In the genomic region with DNA sequence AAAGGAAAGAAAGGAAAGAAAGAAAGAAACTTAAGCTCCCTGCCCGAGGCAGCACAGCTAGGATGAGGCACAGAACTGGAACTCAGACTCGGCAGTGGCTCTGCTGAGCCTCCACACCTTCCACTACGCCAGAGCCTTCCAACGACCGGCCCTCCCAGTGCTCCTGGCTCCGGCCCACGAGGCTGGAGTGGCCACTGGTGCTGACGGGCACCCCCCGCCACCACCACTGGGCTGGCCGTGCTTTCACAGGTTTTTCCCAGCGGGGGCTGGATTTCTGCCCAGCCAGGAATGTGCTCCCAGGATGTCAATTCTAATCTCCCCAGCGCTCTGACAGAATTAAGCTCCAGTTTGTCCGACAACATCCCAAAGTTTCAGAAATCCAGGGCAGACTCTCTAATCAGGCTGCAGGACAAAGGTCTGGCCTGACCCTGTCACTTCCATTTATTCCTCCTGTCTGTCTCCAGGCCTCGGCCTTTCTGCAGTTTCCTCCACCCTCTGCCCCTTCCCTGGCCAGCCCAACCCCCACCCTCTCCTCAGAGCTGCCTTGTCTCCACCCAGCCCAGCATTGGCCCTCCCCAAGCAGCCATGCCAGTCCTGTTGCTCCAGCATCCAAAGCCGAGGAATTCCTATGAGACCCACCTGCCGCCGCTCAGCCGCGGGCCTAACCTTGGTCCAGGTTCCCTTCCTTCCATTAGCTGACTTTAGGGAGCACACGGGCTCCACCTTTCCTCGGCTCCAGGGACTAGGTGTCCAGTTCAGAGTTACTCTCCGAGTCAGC, we compare ENCODE assay signal across 18 cellular contexts.
DNase-seq lines count a peak whose midpoint lies in the region; ATAC-seq, FAIRE-seq and TF ChIP-seq lines count a peak whose summit lies in the region.
"Had no signal": no experiment of that assay in that cellular context is flagged by ENCODE, and none has a peak within 500 bp of the region (broad histone marks: within the 10 kb centered on the region; RNA-seq: fewer than 3 reads in every experiment).

No MANE protein-coding gene starts in this region.

- no peak for ATAC-seq in IMR-90 (ENCODE audit: low read depth)
- ATAC-seq in activated CD8-positive, alpha-beta memory T cell treated with anti-CD3 and anti-CD28 coated beads, Interleukin-2, amount 10 ng/mL, durations not matched to agents 7 days and 5 days, result no peak
- ATAC-seq in naive thymus-derived CD8-positive, alpha-beta T cell, result no peak

- no peak overlapping the region for H3K56ac ChIP-seq in IMR-90 (ENCODE audit: extremely low read depth, insufficient read depth, low read length)

- in situ Hi-C loops in IMR-90 (cut with MboI; ENCODE audit: low sequenced_read_pairs), result no loop called here
- in situ Hi-C loops in astrocyte of the spinal cord (cut with HindIII; ENCODE audit: low sequenced_read_pairs), result no loop called here

- TF ChIP-seq POLR2A in IMR-90 (IDR thresholded peaks at IDR 0.05; ENCODE audit: low read depth, low read length), result no peak

- H3K9ac ChIP-seq in IMR-90 (ENCODE audit: low read depth, low read length), result no peak overlapping the region
- peak overlapping the region; percentile 16 to 58 for H3K9ac ChIP-seq in kidney (ENCODE audit: low read length in 2 of 2)

- no peak overlapping the region for H4K8ac ChIP-seq in IMR-90 (ENCODE audit: low read depth in 2 of 2, low read length in 2 of 2)

- H3K27me3 ChIP-seq in IMR-90 (ENCODE audit: control insufficient read depth, insufficient read depth, low read length), result peaks cover 52% of the 10 kb centered on the region; the same call in 1 of the 2 replicates
- H3K27me3 ChIP-seq: vagina had no signal

- H3K4me2 ChIP-seq in IMR-90 (ENCODE audit: low read depth, low read length), result no peak overlapping the region

- H3K4me1 ChIP-seq in IMR-90 (ENCODE audit: control insufficient read depth, insufficient read depth, low read length), result no peaks in the 10 kb centered on the region
- peaks cover 4 to 19% of the 10 kb centered on the region in 2 donors for H3K4me1 ChIP-seq in kidney (ENCODE audit: control insufficient read depth in 1 of 2, insufficient read depth in 1 of 2, low read depth in 1 of 2, low read length in 2 of 2)

- TF ChIP-seq CTCF in IMR-90 (conservative IDR thresholded peaks at IDR 0.05; ENCODE audit: low read depth, low read length) (no peak), astrocyte of the spinal cord (IDR thresholded peaks at IDR 0.05; ENCODE audit: low read depth, low read length) (no peak), kidney (IDR thresholded peaks at IDR 0.05; ENCODE audit: borderline replicate concordance, extremely low read depth, insufficient read depth) (no peak), retinal pigment epithelial cell (conservative IDR thresholded peaks at IDR 0.05; ENCODE audit: low read depth, low read length) (no peak)

- H2AK9ac ChIP-seq in IMR-90 (replicated peaks; ENCODE audit: low read depth, low read length, poor library complexity), result peak overlapping the region; percentile 55

- no peak overlapping the region for H4K5ac ChIP-seq in IMR-90 (ENCODE audit: low read depth, low read length)

- H2AFZ ChIP-seq in IMR-90 (replicated peaks; ENCODE audit: low read length, poor library complexity), result no peak overlapping the region

- H3K4me1 Mint-ChIP-seq in activated CD8-positive, alpha-beta memory T cell treated with anti-CD3 and anti-CD28 coated beads, Interleukin-2, amount 10 ng/mL, durations not matched to agents 7 days and 5 days, result no peaks in the 10 kb centered on the region
- peaks cover 1 to 7% (median 3%) of the 10 kb centered on the region in 4 donors for H3K4me1 Mint-ChIP-seq in naive thymus-derived CD8-positive, alpha-beta T cell

- no peak overlapping the region for H2BK20ac ChIP-seq in IMR-90 (ENCODE audit: low read depth, low read length)

- no peak overlapping the region for H2BK5ac ChIP-seq in IMR-90 (ENCODE audit: low read depth, low read length, poor library complexity, severe bottlenecking)

- H3K36me3 ChIP-seq in IMR-90 (ENCODE audit: control insufficient read depth, insufficient read depth, low read length), result no peaks in the 10 kb centered on the region
- H3K36me3 ChIP-seq in kidney (ENCODE audit: control insufficient read depth in 1 of 2, insufficient read depth in 2 of 2, low read length in 2 of 2), result no peaks in the 10 kb centered on the region
- H3K36me3 ChIP-seq: vagina had no signal

- no peak overlapping the region for H2AK5ac ChIP-seq in IMR-90 (ENCODE audit: low read depth, low read length)

- H3K18ac ChIP-seq in IMR-90 (ENCODE audit: low read depth, low read length), result no peak overlapping the region

- dilution Hi-C loops in IMR-90 (cut with HindIII; ENCODE audit: low sequenced_read_pairs, unreplicated experiment), result no loop called here

- no peak for FAIRE-seq in kidney (lab: Jason Lieb, UNC)

- DNase-seq in IMR-90, result no peak
- DNase-seq in astrocyte of the spinal cord (ENCODE audit: low read depth, low spot score), result peak; percentile 4
- DNase-seq in kidney, result peak; percentile 88
- DNase-seq in retinal pigment epithelial cell (ENCODE audit: low read depth), result peak; percentile 66
- DNase-seq in activated CD8-positive, alpha-beta memory T cell treated with anti-CD3 and anti-CD28 coated beads, Interleukin-2, amount 10 ng/mL, durations not matched to agents 7 days and 5 days, result no peak
- no peak for DNase-seq in DMS114 treated with DMSO at 0.1 percent for 48 hours (lab: John Stamatoyannopoulos, UW; ENCODE audit: unreplicated experiment)
- DNase-seq in NCI-H2227 treated with DMSO at 0.1 percent for 48 hours (lab: John Stamatoyannopoulos, UW), result no peak
- DNase-seq in naive thymus-derived CD8-positive, alpha-beta T cell, result no peak
- DNase-seq: activated CD4-positive, alpha-beta T cell treated with anti-CD3 and anti-CD28 coated beads for 4 hours; activated naive CD4-positive, alpha-beta T cell treated with anti-CD3 and anti-CD28 coated beads for 36 hours; GOT3; head of caudate nucleus; NCI-H2171; NCI-H82; stimulated activated naive CD4-positive, alpha-beta T cell had no signal

- no peaks in the 10 kb centered on the region for H3K79me1 ChIP-seq in IMR-90 (ENCODE audit: low read depth in 1 of 2, low read length in 2 of 2)

- no TSS peak for BruUV-seq in IMR-90 (replicated peaks; lab: Mats Ljungman, UMichigan)

- intact Hi-C loops in IMR-90 (cut with micrococcal nuclease), result no loop called here
- intact Hi-C loops in kidney (cut with DNase I), result no loop called here

- H3K27ac Mint-ChIP-seq in activated CD8-positive, alpha-beta memory T cell treated with anti-CD3 and anti-CD28 coated beads, Interleukin-2, amount 10 ng/mL, durations not matched to agents 7 days and 5 days, result no peak overlapping the region
- H3K27ac Mint-ChIP-seq in naive thymus-derived CD8-positive, alpha-beta T cell, result peak overlapping the region in 1 of 10 donors; percentile 40
- H3K27ac Mint-ChIP-seq: activated naive CD4-positive, alpha-beta T cell treated with anti-CD3 and anti-CD28 coated beads for 36 hours had no signal

- no peak overlapping the region for H3K4ac ChIP-seq in IMR-90 (ENCODE audit: low read depth, low read length)

- H2BK120ac ChIP-seq in IMR-90 (ENCODE audit: low read depth, low read length), result no peak overlapping the region

- no peak overlapping the region for H2BK15ac ChIP-seq in IMR-90 (ENCODE audit: low read depth, low read length)

- no peaks in the 10 kb centered on the region for H4K20me1 ChIP-seq in IMR-90 (ENCODE audit: insufficient read depth, low read length)

- CTCF ChIA-PET in IMR-90 (lab: Yijun Ruan, JAX), result no interaction called here
- CTCF ChIA-PET in activated CD8-positive, alpha-beta memory T cell treated with anti-CD3 and anti-CD28 coated beads, Interleukin-2, amount 10 ng/mL, durations not matched to agents 7 days and 5 days (lab: Charles Lee), result no interaction called here

- WGBS in IMR-90 (ENCODE audit: extremely low coverage in 2 of 2, insufficient read length in 1 of 2), 2 experiments, result 67% methylated on average over 15 of the region's 22 CpGs; no CpG with 5 or more reads in 1 of the 2 experiments

- POLR2A ChIA-PET in IMR-90 (lab: Charles Lee; ENCODE audit: unreplicated experiment), result no interaction called here
- POLR2A ChIA-PET in naive thymus-derived CD8-positive, alpha-beta T cell (lab: Charles Lee), result no interaction called here

- no peak overlapping the region for H3K23ac ChIP-seq in IMR-90 (ENCODE audit: low read depth, low read length)

- H3K27ac ChIP-seq in IMR-90 (ENCODE audit: insufficient read depth, low read length), result no peak overlapping the region
- H3K27ac ChIP-seq in kidney (ENCODE audit: low read depth in 2 of 2, low read length in 2 of 2), result peak overlapping the region; percentile 69 to 81
- H3K27ac ChIP-seq: epithelial cell of prostate, vagina had no signal

- H3K9me3 Mint-ChIP-seq in activated CD8-positive, alpha-beta memory T cell treated with anti-CD3 and anti-CD28 coated beads, Interleukin-2, amount 10 ng/mL, durations not matched to agents 7 days and 5 days (ENCODE audit: low read depth), result no peaks in the 10 kb centered on the region
- H3K9me3 Mint-ChIP-seq in naive thymus-derived CD8-positive, alpha-beta T cell, result no peaks in the 10 kb centered on the region
- H3K9me3 Mint-ChIP-seq: activated naive CD4-positive, alpha-beta T cell treated with anti-CD3 and anti-CD28 coated beads for 36 hours had no signal

- H3K9me3 ChIP-seq in IMR-90 (ENCODE audit: control insufficient read depth, insufficient read depth, low read length), result no peaks in the 10 kb centered on the region
- no peaks in the 10 kb centered on the region for H3K9me3 ChIP-seq in kidney (ENCODE audit: control insufficient read depth in 1 of 2, low read length in 2 of 2)
- H3K9me3 ChIP-seq: vagina had no signal

- no peak overlapping the region for H3K14ac ChIP-seq in IMR-90 (replicated peaks; ENCODE audit: low read depth, low read length)

- no peak for TF ChIP-seq RAD21 in IMR-90 (IDR thresholded peaks at IDR 0.05; ENCODE audit: low read length)

- no peaks in the 10 kb centered on the region for H3K9me1 ChIP-seq in IMR-90 (ENCODE audit: insufficient read depth, low read length)

- H3K36me3 Mint-ChIP-seq in activated CD8-positive, alpha-beta memory T cell treated with anti-CD3 and anti-CD28 coated beads, Interleukin-2, amount 10 ng/mL, durations not matched to agents 7 days and 5 days, result no peaks in the 10 kb centered on the region
- no peaks in the 10 kb centered on the region for H3K36me3 Mint-ChIP-seq in naive thymus-derived CD8-positive, alpha-beta T cell

- H3K4me3 ChIP-seq in IMR-90 (ENCODE audit: insufficient read depth, low read depth, low read length) (no peak overlapping the region), astrocyte of the spinal cord (ENCODE audit: low read depth, low read length) (no peak overlapping the region), kidney (ENCODE audit: low read length in 2 of 2) (no peak overlapping the region), retinal pigment epithelial cell (ENCODE audit: low read length) (no peak overlapping the region)
- H3K4me3 ChIP-seq: skin epidermis, vagina had no signal

- no peak overlapping the region for H4K91ac ChIP-seq in IMR-90 (ENCODE audit: insufficient read depth, low read depth, low read length)

- peaks cover 4% of the 10 kb centered on the region for H3K27me3 Mint-ChIP-seq in activated CD8-positive, alpha-beta memory T cell treated with anti-CD3 and anti-CD28 coated beads, Interleukin-2, amount 10 ng/mL, durations not matched to agents 7 days and 5 days
- H3K27me3 Mint-ChIP-seq in naive thymus-derived CD8-positive, alpha-beta T cell, result peaks cover 0 to 20% (median 2%) of the 10 kb centered on the region in 5 donors

- H3K4me3 Mint-ChIP-seq in activated CD8-positive, alpha-beta memory T cell treated with anti-CD3 and anti-CD28 coated beads, Interleukin-2, amount 10 ng/mL, durations not matched to agents 7 days and 5 days, result no peak overlapping the region
- H3K4me3 Mint-ChIP-seq in naive thymus-derived CD8-positive, alpha-beta T cell, result no peak overlapping the region
- H3K4me3 Mint-ChIP-seq: activated naive CD4-positive, alpha-beta T cell treated with anti-CD3 and anti-CD28 coated beads for 36 hours had no signal

Comparison
In these comparisons a context has a peak if more than half of its experiments do, and no peak if none do; other contexts are left out.
1. DNase-seq: peak in astrocyte of the spinal cord (single experiment), kidney (single experiment) and retinal pigment epithelial cell (single experiment); none in IMR-90 (single experiment), activated CD8-positive, alpha-beta memory T cell treated with anti-CD3 and anti-CD28 coated beads, Interleukin-2, amount 10 ng/mL, durations not matched to agents 7 days and 5 days (single experiment), DMS114 treated with DMSO at 0.1 percent for 48 hours (single experiment), NCI-H2227 treated with DMSO at 0.1 percent for 48 hours (single experiment) and naive thymus-derived CD8-positive, alpha-beta T cell (0 of 10).